In genomic region chr21:22725436-22725835, GRCh38 we compare ENCODE assay signal across 16 cellular contexts.
A peak's percentile ranks its signal among the peaks of the same experiment; 100 is the strongest.
DNase-seq lines count a peak whose midpoint lies in the region; ATAC-seq and TF ChIP-seq lines count a peak whose summit lies in the region.
"Had no signal": no experiment of that assay in that cellular context is flagged by ENCODE, and none has a peak within 500 bp of the region (broad histone marks: within the 10 kb centered on the region; RNA-seq: fewer than 3 reads in every experiment).

No MANE protein-coding gene starts in this region.

- no peaks in the 10 kb centered on the region for H3K27me3 ChIP-seq in OCI-LY3 (ENCODE audit: low read depth, low read length)
- H3K27me3 ChIP-seq: BE2C had no signal

- POLR2A ChIA-PET in GM10248 (lab: Yijun Ruan, JAX): no interaction called here

- no peak for TF ChIP-seq CTCF in OCI-LY3 (IDR thresholded peaks at IDR 0.05; ENCODE audit: low read depth, low read length)
- TF ChIP-seq CTCF in GM10248 (IDR thresholded peaks at IDR 0.05; ENCODE audit: control extremely low read depth, extremely low read depth, low read depth, missing control alignments): no peak

- no peaks in the 10 kb centered on the region for H3K79me2 ChIP-seq in OCI-LY3 (ENCODE audit: low read length)

- peaks cover 23% of the 10 kb centered on the region for H3K4me1 ChIP-seq in OCI-LY3 (ENCODE audit: low read length)
- H3K4me1 ChIP-seq: A549, BE2C, HAP-1 had no signal

- peak; percentile 84 for ATAC-seq in HG02610 (IDR thresholded peaks at IDR 0.05; ENCODE audit: unreplicated experiment)
- ATAC-seq in HG03103 (IDR thresholded peaks at IDR 0.05; ENCODE audit: low read depth, unreplicated experiment): peak; percentile 78
- no peak for ATAC-seq in HG03095 (IDR thresholded peaks at IDR 0.05; ENCODE audit: unreplicated experiment)
- ATAC-seq: A549 had no signal

- no peaks in the 10 kb centered on the region for H4K20me1 ChIP-seq in OCI-LY3 (ENCODE audit: insufficient read depth, low read length)

- H3K27ac ChIP-seq in OCI-LY3 (ENCODE audit: low read length): peak overlapping the region; percentile 92
- H3K27ac ChIP-seq: A549, C4-2B had no signal

- H3K4me3 ChIP-seq in OCI-LY3 (ENCODE audit: low read length): no peak overlapping the region
- H3K4me3 ChIP-seq: A549, HAP-1 had no signal

- H3K4me2 ChIP-seq in OCI-LY3 (ENCODE audit: low read length): peak overlapping the region; percentile 28
- H3K4me2 ChIP-seq: A549 had no signal

- no peak overlapping the region; the same call in 1 of the 2 replicates for H2AFZ ChIP-seq in OCI-LY3 (ENCODE audit: low read depth, low read length)

- H3K36me3 ChIP-seq in OCI-LY3 (replicated peaks; ENCODE audit: low read depth, low read length): peaks cover 15% of the 10 kb centered on the region
- H3K36me3 ChIP-seq: BE2C, HAP-1 had no signal

- peaks cover 16% of the 10 kb centered on the region; the same call in 1 of the 2 replicates for H3K9me3 ChIP-seq in OCI-LY3 (ENCODE audit: insufficient read depth, low read length)
- H3K9me3 ChIP-seq: A549, BE2C, HAP-1 had no signal

- CTCF ChIA-PET in GM10248 (lab: Yijun Ruan, JAX): interaction anchor here (0.9 kb wide), 1 partner anchor 9 kb away, joined by 3 read pairs; no protein-coding TSS in a partner anchor

- DNase-seq in GM10248 (ENCODE audit: extremely low spot score) (no peak), medulla oblongata (ENCODE audit: extremely low spot score) (no peak), NCI-H128 (lab: John Stamatoyannopoulos, UW; ENCODE audit: unreplicated experiment) (no peak)
- DNase-seq: BE2C; CD4-positive, alpha-beta memory T cell; DMS79; IMR-90; Kasumi-1; KBM-7 had no signal

- H3K9ac ChIP-seq in OCI-LY3 (ENCODE audit: low read length): 0 out of 2 replicates have a peak overlapping the region, but pooled peaks have one; percentile 13
